In the genomic region with DNA sequence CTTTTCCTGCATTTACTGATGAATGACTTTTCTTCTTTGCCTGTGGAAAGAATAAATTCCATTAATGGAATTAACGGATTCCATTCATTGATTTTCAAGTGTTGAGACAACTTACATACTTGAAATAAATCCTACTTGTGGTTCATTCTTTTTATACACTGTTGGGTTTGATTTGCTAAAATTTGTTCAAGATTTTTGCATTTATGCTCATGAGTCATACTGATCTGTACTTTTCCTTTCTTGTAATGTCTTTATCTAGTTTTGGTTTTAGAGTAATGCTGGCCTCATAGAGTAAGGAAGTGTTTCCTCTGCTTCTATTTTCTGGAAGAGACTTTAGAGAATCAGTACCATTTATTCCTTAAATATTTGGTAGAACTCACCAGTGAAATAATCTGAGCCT, we compare ENCODE assay signal across 16 cellular contexts. TPM values are rescaled to one million over a fixed set of nuclear protein-coding genes. Genes with fewer than 3 reads are reported as not detected.
A peak's percentile ranks its signal among the peaks of the same experiment; 100 is the strongest.
DNase-seq lines count a peak whose midpoint lies in the region; ATAC-seq and TF ChIP-seq lines count a peak whose summit lies in the region.
"Had no signal": no experiment of that assay in that cellular context is flagged by ENCODE, and none has a peak within 500 bp of the region (broad histone marks: within the 10 kb centered on the region; RNA-seq: fewer than 3 reads in every experiment).

No MANE protein-coding gene starts in this region.

- no peak for TF ChIP-seq POLR2A in gastrocnemius medialis (IDR thresholded peaks at IDR 0.05)

- TF ChIP-seq CTCF in gastrocnemius medialis (IDR thresholded peaks at IDR 0.05 in 4 of 5, conservative IDR thresholded peaks at IDR 0.05 in 1 of 5), result no peak

- no peaks in the 10 kb centered on the region for H3K36me3 ChIP-seq in gastrocnemius medialis
- H3K36me3 ChIP-seq: BLaER1 had no signal

- H3K27me3 ChIP-seq in gastrocnemius medialis, result no peaks in the 10 kb centered on the region
- H3K27me3 ChIP-seq: BLaER1 had no signal

- no peak overlapping the region for H3K4me3 Mint-ChIP-seq in activated naive CD4-positive, alpha-beta T cell treated with anti-CD3 and anti-CD28 coated beads, Interleukin-2, amount 10 ng/mL, durations not matched to agents 7 days and 5 days
- H3K4me3 Mint-ChIP-seq: CD8-positive, alpha-beta memory T cell had no signal

- H3K36me3 Mint-ChIP-seq in activated naive CD4-positive, alpha-beta T cell treated with anti-CD3 and anti-CD28 coated beads, Interleukin-2, amount 10 ng/mL, durations not matched to agents 7 days and 5 days, result no peaks in the 10 kb centered on the region
- H3K36me3 Mint-ChIP-seq in activated naive CD4-positive, alpha-beta T cell treated with anti-CD3 and anti-CD28 coated beads, Interleukin-2, amount 50 U/mL, for 72 hours, result no peaks in the 10 kb centered on the region
- H3K36me3 Mint-ChIP-seq: CD8-positive, alpha-beta memory T cell had no signal

- H3K27ac ChIP-seq in gastrocnemius medialis, result no peak overlapping the region
- H3K27ac ChIP-seq: BLaER1, HL-60 had no signal

- H3K9me3 Mint-ChIP-seq in activated naive CD4-positive, alpha-beta T cell treated with anti-CD3 and anti-CD28 coated beads, Interleukin-2, amount 10 ng/mL, durations not matched to agents 7 days and 5 days, result no peaks in the 10 kb centered on the region
- no peaks in the 10 kb centered on the region for H3K9me3 Mint-ChIP-seq in activated naive CD4-positive, alpha-beta T cell treated with anti-CD3 and anti-CD28 coated beads, Interleukin-2, amount 50 U/mL, for 72 hours
- H3K9me3 Mint-ChIP-seq: CD8-positive, alpha-beta memory T cell had no signal

- H3K4me1 ChIP-seq in gastrocnemius medialis, result no peaks in the 10 kb centered on the region
- H3K4me1 ChIP-seq: BLaER1 had no signal

- intact Hi-C loops in gastrocnemius medialis (cut with DNase I; ENCODE audit: low total_unique reads), result no loop called here

- in situ Hi-C loops in gastrocnemius medialis (cut with MboI; ENCODE audit: low sequenced_read_pairs in 4 of 4), result no loop called here

- peak; percentile 59 to 89 for ATAC-seq in activated naive CD4-positive, alpha-beta T cell treated with anti-CD3 and anti-CD28 coated beads, Interleukin-2, amount 50 U/mL, for 72 hours
- ATAC-seq in gastrocnemius medialis, result no peak
- ATAC-seq: K562 had no signal

- H3K4me3 ChIP-seq in gastrocnemius medialis, result no peak overlapping the region
- H3K4me3 ChIP-seq: BLaER1, K562 had no signal

- CTCF ChIA-PET in activated naive CD4-positive, alpha-beta T cell treated with anti-CD3 and anti-CD28 coated beads, Interleukin-2, amount 10 ng/mL, durations not matched to agents 7 days and 5 days (lab: Charles Lee), result no interaction called here

- no peaks in the 10 kb centered on the region for H3K9me3 ChIP-seq in gastrocnemius medialis
- H3K9me3 ChIP-seq: BLaER1 had no signal

- DNase-seq in activated naive CD4-positive, alpha-beta T cell treated with anti-CD3 and anti-CD28 coated beads, Interleukin-2, amount 10 ng/mL, durations not matched to agents 7 days and 5 days, result no peak
- no peak for DNase-seq in activated naive CD4-positive, alpha-beta T cell (lab: John Stamatoyannopoulos, UW)
- DNase-seq in activated naive CD4-positive, alpha-beta T cell treated with anti-CD3 and anti-CD28 coated beads, Interleukin-2, amount 50 U/mL, for 72 hours (ENCODE audit: low spot score in 2 of 2), result no peak
- DNase-seq in fibroblast of peridontal ligament (ENCODE audit: extremely low read depth) (peak; percentile 52), gastrocnemius medialis (no peak), NCI-H1417 treated with DMSO at 0.1 percent for 48 hours (lab: John Stamatoyannopoulos, UW) (no peak)
- no peak for DNase-seq in activated CD4-positive, alpha-beta T cell treated with anti-CD3 and anti-CD28 coated beads for 48 hours
- DNase-seq: CD8-positive, alpha-beta memory T cell; DND-41; GF-D8; NCI-H1436 treated with DMSO at 0.1 percent for 48 hours; NCI-H2081; NCI-H524 had no signal

- H3K27ac Mint-ChIP-seq in activated naive CD4-positive, alpha-beta T cell treated with anti-CD3 and anti-CD28 coated beads, Interleukin-2, amount 10 ng/mL, durations not matched to agents 7 days and 5 days, result peak overlapping the region; percentile 1
- H3K27ac Mint-ChIP-seq in activated naive CD4-positive, alpha-beta T cell treated with anti-CD3 and anti-CD28 coated beads, Interleukin-2, amount 50 U/mL, for 72 hours, result peak overlapping the region in 1 of 2 donors; percentile 57

- no peaks in the 10 kb centered on the region for H3K27me3 Mint-ChIP-seq in activated naive CD4-positive, alpha-beta T cell treated with anti-CD3 and anti-CD28 coated beads, Interleukin-2, amount 10 ng/mL, durations not matched to agents 7 days and 5 days
- H3K27me3 Mint-ChIP-seq: CD8-positive, alpha-beta memory T cell had no signal

- peaks cover 12% of the 10 kb centered on the region for H3K4me1 Mint-ChIP-seq in activated naive CD4-positive, alpha-beta T cell treated with anti-CD3 and anti-CD28 coated beads, Interleukin-2, amount 10 ng/mL, durations not matched to agents 7 days and 5 days

RNA-seq across cellular contexts. Expression of gene UROD, which starts 14.4 kb away (rescaled TPM):
- 100 to 1,000 TPM; 149 to 176 TPM for total RNA-seq in activated naive CD4-positive, alpha-beta T cell treated with anti-CD3 and anti-CD28 coated beads, Interleukin-2, amount 50 U/mL, for 72 hours
- 10 to 100 TPM; 42.6 to 68.8 (median 61.7) TPM for total RNA-seq in gastrocnemius medialis

RNA-seq across cellular contexts. Expression of gene HECTD3, which starts 15.3 kb away (rescaled TPM):
- 10 to 100 TPM; 23.9 to 24.3 TPM for total RNA-seq in activated naive CD4-positive, alpha-beta T cell treated with anti-CD3 and anti-CD28 coated beads, Interleukin-2, amount 50 U/mL, for 72 hours
- total RNA-seq in gastrocnemius medialis, result 10 to 100 TPM; 29.2 to 91.0 (median 47.0) TPM

RNA-seq across cellular contexts. Expression of gene EIF2B3, which starts 40.1 kb away (rescaled TPM):
- total RNA-seq in activated naive CD4-positive, alpha-beta T cell treated with anti-CD3 and anti-CD28 coated beads, Interleukin-2, amount 50 U/mL, for 72 hours, result 10 to 100 TPM; 35.8 to 43.4 TPM
- 10 to 100 TPM; 33.0 to 60.6 (median 54.7) TPM for total RNA-seq in gastrocnemius medialis

Comparison
In these comparisons a context has a peak if more than half of its experiments do, and no peak if none do; other contexts are left out.
1. ATAC-seq: peak in activated naive CD4-positive, alpha-beta T cell treated with anti-CD3 and anti-CD28 coated beads, Interleukin-2, amount 50 U/mL, for 72 hours (2 of 2); none in gastrocnemius medialis (0 of 2).